In the genomic region with DNA sequence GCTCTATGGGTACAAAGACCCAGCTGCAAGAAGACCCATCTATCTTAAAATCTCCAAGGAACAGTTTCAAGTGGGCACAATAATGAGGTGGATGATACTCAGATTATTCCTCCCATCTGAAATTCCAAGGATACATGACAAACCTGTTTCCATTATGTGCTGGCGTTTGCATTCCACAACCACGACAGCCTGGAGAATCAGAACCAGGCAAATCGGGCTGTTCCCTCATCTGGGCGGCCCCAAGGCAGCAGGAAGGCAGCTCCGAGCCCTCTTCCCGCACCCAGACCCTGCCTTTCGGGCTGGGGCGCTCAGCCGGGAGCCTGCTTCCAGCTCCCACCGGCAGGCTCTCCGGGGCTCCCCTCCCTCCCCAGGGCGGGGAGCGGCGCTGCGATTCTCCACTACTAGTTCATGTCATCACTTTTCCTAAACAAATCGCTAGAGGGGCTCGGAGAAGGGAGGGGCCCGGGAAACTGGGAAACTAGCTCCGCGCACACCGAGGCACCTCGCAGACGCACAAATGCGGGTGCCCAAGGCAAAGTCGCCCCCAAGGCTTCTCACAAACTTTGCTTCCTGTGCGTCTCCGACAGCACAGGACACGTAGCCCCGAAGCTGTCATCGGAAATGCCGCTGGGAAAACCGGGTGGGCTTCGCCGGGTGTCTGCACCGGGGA, we compare ENCODE assay signal across 8 cellular contexts. TPM values are rescaled to one million over a fixed set of nuclear protein-coding genes. Genes with fewer than 3 reads are reported as not detected.
DNase-seq lines count a peak whose midpoint lies in the region; ATAC-seq, FAIRE-seq and TF ChIP-seq lines count a peak whose summit lies in the region.

A gene (minus strand): TSS at position 350 of the 670 bp plus-strand sequence. CDS start 197 bp downstream, at position 153.

- no peak within 1 kb of the TSS for H3K4me3 ChIP-seq in CD8-positive, alpha-beta memory T cell (ENCODE audit: low read length)
- H3K4me3 ChIP-seq in kidney (ENCODE audit: low read length in 2 of 2) (peak within 1 kb of the TSS; percentile 47 to 88), skeletal muscle tissue (ENCODE audit: low read length in 3 of 3) (peak within 1 kb of the TSS; percentile 84 to 93 (median 88))

- H3K4me1 Mint-ChIP-seq in CD8-positive, alpha-beta memory T cell, result peaks cover 11 to 37% (median 19%) of the 10 kb centered on the region in 3 donors

- no peak within 1 kb of the TSS for H3K27ac ChIP-seq in CD8-positive, alpha-beta memory T cell (ENCODE audit: low read depth, low read length)
- H3K27ac ChIP-seq in kidney (ENCODE audit: low read depth in 2 of 2, low read length in 2 of 2) (peak within 1 kb of the TSS; percentile 32 to 84), skeletal muscle tissue (ENCODE audit: low read depth, low read length) (peak within 1 kb of the TSS; percentile 79)

- no peaks in the 10 kb centered on the region for H3K36me3 ChIP-seq in CD8-positive, alpha-beta memory T cell (ENCODE audit: insufficient read depth, low read length)
- H3K36me3 ChIP-seq in kidney (ENCODE audit: control insufficient read depth in 1 of 2, insufficient read depth in 2 of 2, low read length in 2 of 2) (no peaks in the 10 kb centered on the region), skeletal muscle tissue (ENCODE audit: control insufficient read depth in 3 of 3, insufficient read depth in 3 of 3, low read length in 3 of 3) (peaks cover 0 to 13% (median 3%) of the 10 kb centered on the region in 3 donors)

- TF ChIP-seq CTCF in kidney (IDR thresholded peaks at IDR 0.05; ENCODE audit: borderline replicate concordance, extremely low read depth, insufficient read depth), result no peak

- H3K9me3 ChIP-seq in CD8-positive, alpha-beta memory T cell (ENCODE audit: low read length), result no peaks in the 10 kb centered on the region
- H3K9me3 ChIP-seq in kidney (ENCODE audit: control insufficient read depth in 1 of 2, low read length in 2 of 2) (no peaks in the 10 kb centered on the region), skeletal muscle tissue (ENCODE audit: control insufficient read depth in 3 of 3, low read length in 3 of 3) (no peaks in the 10 kb centered on the region)

- H3K27me3 ChIP-seq in CD8-positive, alpha-beta memory T cell (ENCODE audit: insufficient read depth, low read length, poor library complexity, severe bottlenecking), result peaks cover 15% of the 10 kb centered on the region
- no peaks in the 10 kb centered on the region for H3K27me3 ChIP-seq in skeletal muscle tissue (ENCODE audit: control insufficient read depth in 3 of 3, insufficient read depth in 3 of 3, low read length in 3 of 3)

- no peak for DNase-seq in CD8-positive, alpha-beta memory T cell
- DNase-seq in NCI-H526 treated with DMSO at 0.1 percent for 48 hours (lab: John Stamatoyannopoulos, UW) (peak; percentile 12), cerebellar cortex (ENCODE audit: low spot score) (peak; percentile 56), kidney (peak; percentile 78), erythroblast (lab: John Stamatoyannopoulos, UW) (no peak), SIG-M5 treated with dmso at 0.1 percent for 504 hours (lab: John Stamatoyannopoulos, UW; ENCODE audit: unreplicated experiment) (no peak)

- H3K4me3 Mint-ChIP-seq in CD8-positive, alpha-beta memory T cell, result peak within 1 kb of the TSS; percentile 65 to 88 (median 78)

- H3K27ac Mint-ChIP-seq in CD8-positive, alpha-beta memory T cell, result peak within 1 kb of the TSS in 3 of 8 donors; percentile 59 to 85 (median 60)

- no peak for TF ChIP-seq POLR2A in erythroblast (IDR thresholded peaks at IDR 0.05; ENCODE audit: low read length)

- ATAC-seq in GM21723 (IDR thresholded peaks at IDR 0.05; ENCODE audit: unreplicated experiment), result peak; percentile 18

- H3K9ac ChIP-seq in kidney (ENCODE audit: low read length in 2 of 2) (peak within 1 kb of the TSS; percentile 1 to 43), skeletal muscle tissue (ENCODE audit: low read depth in 1 of 3, low read length in 3 of 3) (peak within 1 kb of the TSS; percentile 81 to 95 (median 88))

- peaks cover 34 to 57% of the 10 kb centered on the region in 2 donors for H3K27me3 Mint-ChIP-seq in CD8-positive, alpha-beta memory T cell

- CTCF ChIA-PET in CD8-positive, alpha-beta memory T cell (lab: Charles Lee), result interaction anchor here (0.7 kb wide), 1 partner anchor 1780 kb away, joined by 3 read pairs; no protein-coding TSS in a partner anchor

- no peak for FAIRE-seq in kidney (lab: Jason Lieb, UNC)

- POLR2A ChIA-PET in CD8-positive, alpha-beta memory T cell (lab: Charles Lee), result no interaction called here

- intact Hi-C loops in kidney (cut with DNase I), result no loop called here

- peaks cover 0 to 6% (median 0%) of the 10 kb centered on the region in 5 donors for H3K9me3 Mint-ChIP-seq in CD8-positive, alpha-beta memory T cell

- H3K36me3 Mint-ChIP-seq in CD8-positive, alpha-beta memory T cell, result no peaks in the 10 kb centered on the region

- H3K4me1 ChIP-seq in CD8-positive, alpha-beta memory T cell (ENCODE audit: insufficient read depth, low read length), result no peaks in the 10 kb centered on the region
- peaks cover 21 to 29% of the 10 kb centered on the region in 2 donors for H3K4me1 ChIP-seq in kidney (ENCODE audit: control insufficient read depth in 1 of 2, insufficient read depth in 1 of 2, low read depth in 1 of 2, low read length in 2 of 2)
- H3K4me1 ChIP-seq in skeletal muscle tissue (ENCODE audit: control insufficient read depth in 3 of 3, insufficient read depth in 3 of 3, low read length in 3 of 3), result peaks cover 28 to 50% (median 43%) of the 10 kb centered on the region in 3 donors

RNA-seq across cellular contexts. Expression of the gene that starts here (rescaled TPM):
- total RNA-seq in CD8-positive, alpha-beta memory T cell, result 1 to 10 TPM; 5.3 to 5.9 TPM
- polyA plus RNA-seq in CD8-positive, alpha-beta memory T cell, result 3.0 TPM
- 250 TPM for total RNA-seq in kidney
- 74.2 TPM for polyA plus RNA-seq in kidney (ENCODE audit: insufficient read depth, low read depth, low replicate concordance)
- 12.5 TPM for total RNA-seq in skeletal muscle tissue

Comparison
In these comparisons a context has a peak if more than half of its experiments do, and no peak if none do; other contexts are left out.
1. RNA of the gene that starts here (total RNA-seq): 250 TPM in kidney (single experiment); 12.5 TPM in skeletal muscle tissue (single experiment) and 5.3 to 5.9 TPM in CD8-positive, alpha-beta memory T cell; every median in the first group is over 10 times any median in the second.
2. RNA of the gene that starts here (polyA plus RNA-seq): 74.2 TPM in kidney (single experiment); 3.0 TPM in CD8-positive, alpha-beta memory T cell (single experiment); every median in the first group is over 10 times any median in the second.
3. DNase-seq: peak in NCI-H526 treated with DMSO at 0.1 percent for 48 hours (single experiment), cerebellar cortex (single experiment) and kidney (single experiment); none in CD8-positive, alpha-beta memory T cell (0 of 5), erythroblast (0 of 2) and SIG-M5 treated with dmso at 0.1 percent for 504 hours (single experiment).